9 cellular contexts compared by ENCODE assay signal in genomic region chr3:113736548-113737089, GRCh38. TPM values are rescaled to one million over a fixed set of nuclear protein-coding genes. Genes with fewer than 3 reads are reported as not detected.
DNase-seq lines count a peak whose midpoint lies in the region; ATAC-seq, FAIRE-seq and TF ChIP-seq lines count a peak whose summit lies in the region.
"Had no signal": no experiment of that assay in that cellular context is flagged by ENCODE, and none has a peak within 500 bp of the region (broad histone marks: within the 10 kb centered on the region; RNA-seq: fewer than 3 reads in every experiment).

No MANE protein-coding gene starts in this region.

- peaks cover 71% of the 10 kb centered on the region for H3K36me3 Mint-ChIP-seq in activated T-cell treated with anti-CD3 and anti-CD28 coated beads, Interleukin-2, amount 50 U/mL, for 24 hours (ENCODE audit: low read depth)

- peaks cover 81% of the 10 kb centered on the region for H3K4me1 Mint-ChIP-seq in activated T-cell treated with anti-CD3 and anti-CD28 coated beads, Interleukin-2, amount 50 U/mL, for 24 hours (ENCODE audit: low read depth)

- no peaks in the 10 kb centered on the region for H3K9me3 ChIP-seq in pancreas

- no peak overlapping the region for H3K4me3 ChIP-seq in GM12875 (ENCODE audit: low read depth, low read length)
- H3K4me3 ChIP-seq in pancreas = no peak overlapping the region
- H3K4me3 ChIP-seq: SK-N-MC had no signal

- intact Hi-C loops in pancreas (cut with DNase I) = loop anchor here in 1 of 3 donors (10.0 kb wide), 1 partner anchor 178 kb away; no protein-coding TSS in a partner anchor

- WGBS in pancreas, 2 donors = 7% methylated on average over 3 of the region's 3 CpGs

- ATAC-seq in HG03039 (IDR thresholded peaks at IDR 0.05; ENCODE audit: unreplicated experiment) = peak; percentile 46
- ATAC-seq in pancreas = peak; percentile 75 to 96 (median 89)
- no peak for ATAC-seq in GM21526 (IDR thresholded peaks at IDR 0.05; ENCODE audit: low FRiP score, unreplicated experiment)

- no peaks in the 10 kb centered on the region for H3K27me3 ChIP-seq in pancreas

- TF ChIP-seq CTCF in GM12875 (IDR thresholded peaks at IDR 0.05; ENCODE audit: borderline replicate concordance, insufficient read depth, low read depth, low read length) = peak; percentile 14; the same call in 1 of the 2 replicates
- TF ChIP-seq CTCF in pancreas (IDR thresholded peaks at IDR 0.05) = peak in 3 of 4 donors; percentile 36 to 43 (median 37)

- H3K27ac ChIP-seq in pancreas = no peak overlapping the region

- peak; percentile 79 for FAIRE-seq in pancreas (lab: Jason Lieb, UNC)

- H3K4me1 ChIP-seq in pancreas = peaks cover 0 to 12% (median 11%) of the 10 kb centered on the region in 3 donors

- no peak overlapping the region for H3K4me3 Mint-ChIP-seq in activated T-cell treated with anti-CD3 and anti-CD28 coated beads, Interleukin-2, amount 50 U/mL, for 24 hours

- no peaks in the 10 kb centered on the region for H3K9me3 Mint-ChIP-seq in activated T-cell treated with anti-CD3 and anti-CD28 coated beads, Interleukin-2, amount 50 U/mL, for 24 hours

- H3K27me3 Mint-ChIP-seq in activated T-cell treated with anti-CD3 and anti-CD28 coated beads, Interleukin-2, amount 50 U/mL, for 24 hours = no peaks in the 10 kb centered on the region

- peak overlapping the region; percentile 62 for H3K27ac Mint-ChIP-seq in activated T-cell treated with anti-CD3 and anti-CD28 coated beads, Interleukin-2, amount 50 U/mL, for 24 hours

- no peaks in the 10 kb centered on the region for H3K36me3 ChIP-seq in pancreas

- DNase-seq in Ammon's horn (ENCODE audit: low spot score) (peak; percentile 51), NCI-H2196 (lab: John Stamatoyannopoulos, UW; ENCODE audit: unreplicated experiment) (peak; percentile 67), foreskin melanocyte (peak; percentile 66), pancreas (no peak)
- DNase-seq in activated T-cell treated with anti-CD3 and anti-CD28 coated beads, Interleukin-2, amount 50 U/mL, for 24 hours = no peak

RNA-seq across cellular contexts. Expression of gene NAA50, which starts 9.4 kb away (rescaled TPM):
- 10 to 100 TPM; 26.4 to 46.2 (median 40.5) TPM for total RNA-seq in pancreas
- polyA plus RNA-seq in pancreas = 10 to 100 TPM in 1 of 2 donors, 1 to 10 TPM in 1; 8.4 to 19.8 TPM

RNA-seq across cellular contexts. Expression of gene ATP6V1A, which starts 10.2 kb away (rescaled TPM):
- total RNA-seq in pancreas = 10 to 100 TPM; 20.3 to 44.7 (median 34.2) TPM
- polyA plus RNA-seq in pancreas = 10 to 100 TPM in 1 of 2 donors, 1 to 10 TPM in 1; 5.9 to 14.7 TPM

RNA-seq across cellular contexts. Expression of gene USF3, which starts 40.2 kb away (rescaled TPM):
- 10 to 100 TPM in 3 of 6 donors, 1 to 10 TPM in 3; 8.2 to 12.3 (median 10.0) TPM for total RNA-seq in pancreas
- polyA plus RNA-seq in pancreas = 1 to 10 TPM; 2.9 to 6.5 TPM

Comparison
In these comparisons a context has a peak if more than half of its experiments do, and no peak if none do; other contexts are left out.
1. DNase-seq: peak in Ammon's horn (single experiment), NCI-H2196 (single experiment) and foreskin melanocyte (single experiment); none in activated T-cell treated with anti-CD3 and anti-CD28 coated beads, Interleukin-2, amount 50 U/mL, for 24 hours (single experiment) and pancreas (0 of 6).